Comparison of ENCODE assay signal across 13 cellular contexts in the genomic region with DNA sequence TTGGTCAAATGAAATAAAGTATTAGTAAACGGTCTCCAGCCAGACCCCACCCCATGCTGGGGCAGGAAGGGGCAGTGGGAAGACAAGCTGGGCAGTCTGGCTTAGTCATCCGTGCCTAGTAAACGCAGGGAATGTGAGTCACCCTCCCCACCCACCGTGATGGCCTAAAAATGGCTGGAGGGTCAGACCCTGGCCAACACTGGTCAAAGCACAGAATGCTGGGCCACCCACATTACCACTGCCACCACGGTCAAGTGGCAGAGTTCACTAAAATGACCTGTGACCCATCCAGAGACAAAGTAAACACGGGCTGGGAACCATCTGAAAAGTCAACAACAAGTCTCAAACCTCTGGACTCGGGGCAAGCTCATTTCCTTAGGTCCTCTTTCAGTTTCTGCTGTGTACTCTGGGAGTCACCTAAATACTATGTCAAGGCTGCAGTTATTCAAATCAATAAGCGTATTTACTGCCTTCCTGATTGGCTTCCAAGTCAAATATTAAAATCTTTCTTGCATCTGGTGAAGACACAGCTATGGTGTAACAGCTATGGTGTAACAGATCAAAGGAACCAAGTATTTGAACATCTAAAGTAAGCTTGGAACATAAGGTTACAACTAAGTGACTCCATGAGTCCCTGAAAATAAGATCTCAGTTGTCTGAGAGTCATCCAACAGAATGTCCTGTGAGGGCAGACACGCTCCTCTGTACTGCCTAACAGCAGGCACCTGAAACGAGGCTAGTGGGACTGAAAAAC. TPM values are rescaled to one million over a fixed set of nuclear protein-coding genes. Genes with fewer than 3 reads are reported as not detected.
DNase-seq lines count a peak whose midpoint lies in the region; ATAC-seq, FAIRE-seq and TF ChIP-seq lines count a peak whose summit lies in the region.
"Had no signal": no experiment of that assay in that cellular context is flagged by ENCODE, and none has a peak within 500 bp of the region (broad histone marks: within the 10 kb centered on the region; RNA-seq: fewer than 3 reads in every experiment).

No MANE protein-coding gene starts in this region.

- TF ChIP-seq RAD21 in GM12878 (IDR thresholded peaks at IDR 0.05; ENCODE audit: insufficient read depth, low read depth, low read length), result no peak

- SMC1A ChIA-PET in GM12878 (lab: Charles Lee; ENCODE audit: uncharacterized antibody, unreplicated experiment), result interaction anchor here (1.1 to 1.8 kb wide), 2 partner anchors 13 to 19 kb away, joined by 5 to 7 read pairs; a partner anchor contains a TSS

- FAIRE-seq in GM12878 (lab: Jason Lieb, UNC), result no peak

- ATAC-seq in GM12878 (no peak), HG02870 (IDR thresholded peaks at IDR 0.05; ENCODE audit: unreplicated experiment) (no peak), HG03108 (IDR thresholded peaks at IDR 0.05; ENCODE audit: unreplicated experiment) (no peak)

- H3K9me3 ChIP-seq in GM12878 (replicated peaks; ENCODE audit: control insufficient read depth, insufficient read depth, low read length), result no peaks in the 10 kb centered on the region
- H3K9me3 ChIP-seq: esophagus muscularis mucosa had no signal

- H3K27ac ChIP-seq in GM12878 (ENCODE audit: control insufficient read depth, insufficient read depth), result no peak overlapping the region
- H3K27ac ChIP-seq: esophagus muscularis mucosa, KMS-11 had no signal

- no peak for TF ChIP-seq CTCF in GM12878 (IDR thresholded peaks at IDR 0.05 in 2 of 3, conservative IDR thresholded peaks at IDR 0.05 in 1 of 3; ENCODE audit: control insufficient read depth in 2 of 3, extremely low read depth in 1 of 3, insufficient read depth in 1 of 3, low read depth in 3 of 3, low read length in 3 of 3)

- H3K36me3 ChIP-seq in GM12878 (ENCODE audit: control insufficient read depth in 2 of 2, insufficient read depth in 2 of 2, low read length in 1 of 2), result peaks cover 12 to 17% of the 10 kb centered on the region in 2 experiments

- 0 out of 2 replicates have a peak overlapping the region, but pooled peaks have one; percentile 31 for H3K4me2 ChIP-seq in GM12878 (ENCODE audit: control insufficient read depth, insufficient read depth)
- H3K4me2 ChIP-seq: KMS-11 had no signal

- no TSS peak for BruUV-seq in GM12878 (replicated peaks; lab: Mats Ljungman, UMichigan)

- no peaks in the 10 kb centered on the region for H4K20me1 ChIP-seq in GM12878 (ENCODE audit: control insufficient read depth, insufficient read depth)

- peaks cover 45% of the 10 kb centered on the region for H3K79me2 ChIP-seq in GM12878 (ENCODE audit: control insufficient read depth, insufficient read depth, low read length)

- WGBS in GM12878 (ENCODE audit: insufficient coverage, insufficient replicate concordance, low lambda C conversion rate, missing lambda C conversion rate), result 73% methylated on average over 10 of the region's 10 CpGs

- in situ Hi-C loops in GM12878 (cut with MboI), result no loop called here

- RAD21 ChIA-PET in GM12878 (lab: Charles Lee; ENCODE audit: unreplicated experiment), result no interaction called here

- TF ChIP-seq POLR2A in GM12878 (IDR thresholded peaks at IDR 0.05; ENCODE audit: low read depth, low read length), result no peak

- peaks cover 3% of the 10 kb centered on the region; the same call in 1 of the 2 replicates for H3K4me1 ChIP-seq in GM12878 (ENCODE audit: control insufficient read depth, insufficient read depth, low read length)

- TF ChIP-seq EP300 in GM12878 (IDR thresholded peaks at IDR 0.05; ENCODE audit: borderline replicate concordance in 1 of 2, control insufficient read depth in 1 of 2, low read depth in 2 of 2, low read length in 2 of 2), result no peak

- H2AFZ ChIP-seq in GM12878 (ENCODE audit: control insufficient read depth, low read depth, low read length), result no peak overlapping the region

- CTCF ChIA-PET in GM12878 (lab: Yijun Ruan, JAX), result interaction anchor here (1.0 to 6.5 kb wide), 4 partner anchors 16 to 164 kb away, joined by 4 to 32 read pairs (median 4); no protein-coding TSS in a partner anchor

- H3K9ac ChIP-seq in GM12878 (ENCODE audit: control insufficient read depth, insufficient read depth, low read length), result no peak overlapping the region
- H3K9ac ChIP-seq: KMS-11 had no signal

- DNase-seq in CD1c-positive myeloid dendritic cell (ENCODE audit: extremely low spot score) (peak; percentile 49), LoVo (ENCODE audit: low spot score) (peak; percentile 61), GM12878 (ENCODE audit: low read depth, low spot score) (no peak), mucosa of gallbladder (ENCODE audit: low spot score) (peak; percentile 49), NCI-H128 (lab: John Stamatoyannopoulos, UW; ENCODE audit: unreplicated experiment) (no peak), NCI-H1930 (lab: John Stamatoyannopoulos, UW) (no peak)
- DNase-seq: activated naive CD4-positive, alpha-beta T cell treated with anti-CD3 and anti-CD28 coated beads, Interleukin-2, amount 50 U/mL, for 16 hours; DMS79 treated with DMSO at 0.1 percent for 48 hours; NK-92 treated with Interleukin-12 subunit alpha and Interleukin-12 subunit beta, amount 100 ng/mL, for 24 hours had no signal

- no peaks in the 10 kb centered on the region for H3K27me3 ChIP-seq in GM12878 (replicated peaks in 1 of 2; ENCODE audit: control insufficient read depth in 2 of 2, insufficient read depth in 2 of 2, low read length in 1 of 2)
- H3K27me3 ChIP-seq: esophagus muscularis mucosa had no signal

- no peak overlapping the region for H3K4me3 ChIP-seq in GM12878
- H3K4me3 ChIP-seq: esophagus muscularis mucosa had no signal

- intact Hi-C loops in GM12878 (cut with micrococcal nuclease; ENCODE audit: unreplicated experiment), result no loop called here

- POLR2A ChIA-PET in GM12878 (lab: Charles Lee), result interaction anchor here (1.3 kb wide), 1 partner anchor 18 kb away, joined by 6 read pairs; no protein-coding TSS in a partner anchor

TF ChIP-seq in GM12878, 131 proteins besides CTCF, POLR2A, EP300 and RAD21 (continues in another document):
- TF ChIP-seq, protein P1, sequence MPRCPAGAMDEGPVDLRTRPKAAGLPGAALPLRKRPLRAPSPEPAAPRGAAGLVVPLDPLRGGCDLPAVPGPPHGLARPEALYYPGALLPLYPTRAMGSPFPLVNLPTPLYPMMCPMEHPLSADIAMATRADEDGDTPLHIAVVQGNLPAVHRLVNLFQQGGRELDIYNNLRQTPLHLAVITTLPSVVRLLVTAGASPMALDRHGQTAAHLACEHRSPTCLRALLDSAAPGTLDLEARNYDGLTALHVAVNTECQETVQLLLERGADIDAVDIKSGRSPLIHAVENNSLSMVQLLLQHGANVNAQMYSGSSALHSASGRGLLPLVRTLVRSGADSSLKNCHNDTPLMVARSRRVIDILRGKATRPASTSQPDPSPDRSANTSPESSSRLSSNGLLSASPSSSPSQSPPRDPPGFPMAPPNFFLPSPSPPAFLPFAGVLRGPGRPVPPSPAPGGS (IDR thresholded peaks at IDR 0.05; ENCODE audit: borderline replicate concordance, insufficient read depth, low read depth, low read length, poor library complexity, severe bottlenecking), result no peak
- TF ChIP-seq ZBED1 (IDR thresholded peaks at IDR 0.05; ENCODE audit: borderline replicate concordance), result no peak
- no peak for TF ChIP-seq KDM1A (IDR thresholded peaks at IDR 0.05; ENCODE audit: borderline replicate concordance)
- no peak for TF ChIP-seq MEF2A (IDR thresholded peaks at IDR 0.05; ENCODE audit: insufficient read depth, low read depth, low read length)
- no peak for TF ChIP-seq HCFC1 (IDR thresholded peaks at IDR 0.05; ENCODE audit: low read length)
- TF ChIP-seq, protein P2, sequence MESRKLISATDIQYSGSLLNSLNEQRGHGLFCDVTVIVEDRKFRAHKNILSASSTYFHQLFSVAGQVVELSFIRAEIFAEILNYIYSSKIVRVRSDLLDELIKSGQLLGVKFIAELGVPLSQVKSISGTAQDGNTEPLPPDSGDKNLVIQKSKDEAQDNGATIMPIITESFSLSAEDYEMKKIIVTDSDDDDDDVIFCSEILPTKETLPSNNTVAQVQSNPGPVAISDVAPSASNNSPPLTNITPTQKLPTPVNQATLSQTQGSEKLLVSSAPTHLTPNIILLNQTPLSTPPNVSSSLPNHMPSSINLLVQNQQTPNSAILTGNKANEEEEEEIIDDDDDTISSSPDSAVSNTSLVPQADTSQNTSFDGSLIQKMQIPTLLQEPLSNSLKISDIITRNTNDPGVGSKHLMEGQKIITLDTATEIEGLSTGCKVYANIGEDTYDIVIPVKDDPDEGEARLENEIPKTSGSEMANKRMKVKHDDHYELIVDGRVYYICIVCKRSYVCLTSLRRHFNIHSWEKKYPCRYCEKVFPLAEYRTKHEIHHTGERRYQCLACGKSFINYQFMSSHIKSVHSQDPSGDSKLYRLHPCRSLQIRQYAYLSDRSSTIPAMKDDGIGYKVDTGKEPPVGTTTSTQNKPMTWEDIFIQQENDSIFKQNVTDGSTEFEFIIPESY (IDR thresholded peaks at IDR 0.05), result no peak
- no peak for TF ChIP-seq DPF2 (IDR thresholded peaks at IDR 0.05)
- TF ChIP-seq JUND (IDR thresholded peaks at IDR 0.05; ENCODE audit: low read depth, low read length), result no peak
- no peak for TF ChIP-seq BMI1 (IDR thresholded peaks at IDR 0.05; ENCODE audit: borderline replicate concordance)

RNA-seq across cellular contexts. Expression of a gene that starts 3.0 kb away (rescaled TPM):
- total RNA-seq in GM12878 (2013; cell fraction: nucleolus; rRNA removed), result 22.3 and 26.6 TPM in 2 replicates
- total RNA-seq in GM12878 (2014; rRNA removed) (15.4 and 19.4 TPM in 2 replicates), GM12878 (2014; rRNA removed; fragmentation: Illumina TruSeq; extraction: Trizol) (16.0 and 17.6 TPM in 2 replicates), GM12878 (2021) (14.8 and 16.7 TPM in 2 replicates), mucosa of gallbladder (19.2 TPM)
- 28.4 TPM for polyA plus RNA-seq in GM12878 (2011; ENCODE audit: low read depth)
- polyA plus RNA-seq in GM12878 (2011; rRNA removed) (30.8 and 32.5 TPM in 2 replicates), GM12878 (2014; fragmentation: Illumina TruSeq; extraction: Trizol) (14.1 and 17.2 TPM in 2 replicates), GM12878 (2014; fragmentation: Nextera tagmentation; extraction: Ambion mirVana) (10 to 100 TPM; 34.9 to 39.9 TPM), GM12878 (2014; rRNA removed) (19.8 and 23.1 TPM in 2 replicates), GM12878 (2016; fragmentation: Nextera tagmentation; extraction: Ambion mirVana) (10 to 100 TPM; 21.7 to 23.1 TPM)
- 27.5 TPM in 2 replicates for polyA plus RNA-seq in GM12878 (2011; cell fraction: cytosol; rRNA removed)
- 22.1 and 26.6 TPM in 2 replicates for polyA plus RNA-seq in GM12878 (2011; cell fraction: nucleus; rRNA removed)
- 28.4 and 35.3 TPM in 2 replicates for polyA plus RNA-seq in GM12878 (2012)
- 12.7 and 16.2 TPM in 2 replicates for polyA minus RNA-seq in GM12878 (2011; rRNA and poly(A)+ RNA removed)
- 5.8 and 9.6 TPM in 2 replicates for polyA minus RNA-seq in GM12878 (2011; cell fraction: cytosol; rRNA and poly(A)+ RNA removed)
- 15.6 and 20.4 TPM in 2 replicates for polyA minus RNA-seq in GM12878 (2011; cell fraction: nucleus; rRNA and poly(A)+ RNA removed)

Comparison
In these comparisons a context has a peak if more than half of its experiments do, and no peak if none do; other contexts are left out.
1. DNase-seq: peak in CD1c-positive myeloid dendritic cell (single experiment), LoVo (single experiment) and mucosa of gallbladder (single experiment); none in GM12878 (single experiment), NCI-H128 (single experiment) and NCI-H1930 (0 of 2).